In the genomic region with DNA sequence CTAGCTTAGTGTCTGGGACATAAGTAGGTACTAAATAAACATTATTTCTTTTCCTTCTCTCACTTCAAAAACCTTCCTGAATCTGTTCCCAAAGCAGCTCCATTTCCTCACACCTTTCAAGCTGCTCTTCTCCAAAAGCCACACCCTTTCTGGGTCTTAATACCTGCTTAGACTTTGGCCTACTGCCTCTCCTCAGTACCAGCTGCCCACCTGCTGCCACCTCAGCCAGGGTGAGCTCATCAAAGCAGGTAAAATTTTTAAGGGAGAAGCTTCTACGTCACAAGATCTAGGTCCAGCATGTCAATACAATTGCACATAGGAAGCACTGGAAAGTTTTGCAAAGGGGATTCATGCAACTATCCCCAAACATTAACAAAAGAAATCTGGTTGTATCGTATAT, we compare ENCODE assay signal across 19 cellular contexts.
DNase-seq lines count a peak whose midpoint lies in the region; ATAC-seq and TF ChIP-seq lines count a peak whose summit lies in the region.
"Had no signal": no experiment of that assay in that cellular context is flagged by ENCODE, and none has a peak within 500 bp of the region (broad histone marks: within the 10 kb centered on the region; RNA-seq: fewer than 3 reads in every experiment).

No MANE protein-coding gene starts in this region.

- no peak overlapping the region for H2BK120ac ChIP-seq in H9 (ENCODE audit: low read depth, low read length, poor library complexity, severe bottlenecking)

- no peaks in the 10 kb centered on the region for H3K9me3 ChIP-seq in H9 (ENCODE audit: control insufficient read depth, low read depth, low read length)
- H3K9me3 ChIP-seq in mucosa of descending colon: no peaks in the 10 kb centered on the region
- H3K9me3 ChIP-seq in thyroid gland: no peaks in the 10 kb centered on the region
- H3K9me3 ChIP-seq: A549, BE2C, SJSA1 had no signal

- no peak overlapping the region for H3T11ph ChIP-seq in H9 (ENCODE audit: low read length)

- no peak overlapping the region for H2BK15ac ChIP-seq in H9 (ENCODE audit: low read depth, low read length)

- peaks cover 5% of the 10 kb centered on the region; the same call in 1 of the 2 replicates for H3K4me1 ChIP-seq in H9 (ENCODE audit: insufficient read depth, low read length)
- peaks cover 63% of the 10 kb centered on the region for H3K4me1 ChIP-seq in mucosa of descending colon (ENCODE audit: low read depth)
- H3K4me1 ChIP-seq in thyroid gland: peaks cover 13 to 38% of the 10 kb centered on the region in 2 donors
- H3K4me1 ChIP-seq: BE2C, SJSA1 had no signal

- no peak overlapping the region for H2AK5ac ChIP-seq in H9 (ENCODE audit: insufficient read length, low read length)

- H3K27me3 Mint-ChIP-seq in H9 (ENCODE audit: low read depth): no peaks in the 10 kb centered on the region

- H3K36me3 Mint-ChIP-seq in H9 (ENCODE audit: insufficient read depth in 1 of 3, low read depth in 3 of 3): 0 out of 7 replicates have a peak, but pooled peaks cover 0 to under 1% (median 0%) of the 10 kb centered on the region in 3 experiments

- no peak for TF ChIP-seq POLR2A in thyroid gland (IDR thresholded peaks at IDR 0.05)

- no peak overlapping the region for H2AFZ ChIP-seq in H9 (ENCODE audit: low read length)

- no peaks in the 10 kb centered on the region for H3K9me3 Mint-ChIP-seq in H9

- intact Hi-C loops in mucosa of descending colon (cut with DNase I, micrococcal nuclease): no loop called here
- intact Hi-C loops in thyroid gland (cut with DNase I): no loop called here

- no peak for TF ChIP-seq CTCF in H9 (conservative IDR thresholded peaks at IDR 0.05)
- TF ChIP-seq CTCF in mucosa of descending colon (IDR thresholded peaks at IDR 0.05): no peak
- no peak for TF ChIP-seq CTCF in thyroid gland (IDR thresholded peaks at IDR 0.05)

- no peak overlapping the region for H3K56ac ChIP-seq in H9 (ENCODE audit: insufficient read length, low read depth, low read length)

- peak overlapping the region in 2 of 3 experiments; percentile 52 to 64; a peak in 3 of 7 replicates for H3K27ac Mint-ChIP-seq in H9

- peaks cover 25 to 26% of the 10 kb centered on the region in 2 experiments for H3K4me1 Mint-ChIP-seq in H9

- H3K4ac ChIP-seq in H9 (ENCODE audit: low read depth, low read length): no peak overlapping the region

- H3K4me3 Mint-ChIP-seq in H9: no peak overlapping the region

- no peak overlapping the region for H4K8ac ChIP-seq in H9 (replicated peaks; ENCODE audit: insufficient read length, low read depth, low read length)

- no peak overlapping the region for H3K14ac ChIP-seq in H9 (ENCODE audit: insufficient read depth, low read length)

- ATAC-seq in esophagus mucosa: peak; percentile 38
- peak; percentile 35 for ATAC-seq in mucosa of descending colon
- ATAC-seq: A549, Right ventricle myocardium inferior had no signal

- H3K27me3 ChIP-seq in H9 (ENCODE audit: insufficient read depth, low read length) (no peaks in the 10 kb centered on the region), thyroid gland (no peaks in the 10 kb centered on the region)
- H3K27me3 ChIP-seq: BE2C, SJSA1 had no signal

- no peak overlapping the region for H3K9ac ChIP-seq in H9 (ENCODE audit: extremely low read depth, insufficient read length, low read length)

- H2BK20ac ChIP-seq in H9 (ENCODE audit: low read depth, low read length, poor library complexity, severe bottlenecking): no peak overlapping the region

- H3K79me2 ChIP-seq in H9 (ENCODE audit: insufficient read depth, low read length): no peaks in the 10 kb centered on the region

- H3K79me1 ChIP-seq in H9 (ENCODE audit: insufficient read depth, low read depth, low read length, poor library complexity, severe bottlenecking): no peaks in the 10 kb centered on the region

- H3K18ac ChIP-seq in H9 (ENCODE audit: insufficient read length, low read depth, low read length): no peak overlapping the region

- H3K23ac ChIP-seq in H9 (ENCODE audit: insufficient read length, low read depth, low read length): no peak overlapping the region

- H3K36me3 ChIP-seq in mucosa of descending colon (ENCODE audit: low read depth): no peaks in the 10 kb centered on the region
- H3K36me3 ChIP-seq in thyroid gland: no peaks in the 10 kb centered on the region
- H3K36me3 ChIP-seq: BE2C, SJSA1 had no signal

- no peak overlapping the region for H2BK5ac ChIP-seq in H9 (ENCODE audit: insufficient read length, low read length)

- no peak overlapping the region for H4K91ac ChIP-seq in H9 (ENCODE audit: insufficient read length, low read depth, low read length)

- no peak overlapping the region for H3K4me2 ChIP-seq in H9 (ENCODE audit: insufficient read depth, insufficient read length, low read length)
- H3K4me2 ChIP-seq: A549 had no signal

- H4K20me1 ChIP-seq in H9 (ENCODE audit: control insufficient read depth, insufficient read depth, insufficient read length): no peaks in the 10 kb centered on the region

- no peak overlapping the region for H2BK12ac ChIP-seq in H9 (ENCODE audit: insufficient read length, low read depth, low read length)

- H3K23me2 ChIP-seq in H9 (ENCODE audit: insufficient read length, low read depth, low read length, poor library complexity, severe bottlenecking): no peaks in the 10 kb centered on the region

- H3K4me3 ChIP-seq in mucosa of descending colon (no peak overlapping the region), thyroid gland (replicated peaks in 1 of 3) (no peak overlapping the region)
- H3K4me3 ChIP-seq: A549, SJSA1 had no signal

- DNase-seq in H9 (no peak), mucosa of descending colon (peak in 1 of 3 donors; percentile 43), thyroid gland (no peak), globus pallidus (ENCODE audit: low spot score) (no peak), hippocampal formation (lab: John Stamatoyannopoulos, UW) (no peak), T-helper 2 cell (no peak)
- DNase-seq: BE2C, DMS79, Karpas-422, NCI-H1417, NCI-H187, NCI-H2107, NCI-H2227 treated with DMSO at 0.1 percent for 48 hours, NCI-H524, OCI-M1 had no signal

- H3K27ac ChIP-seq in H9 (ENCODE audit: insufficient read length, low read depth, low read length) (no peak overlapping the region), thyroid gland (peak overlapping the region in 2 of 3 donors; percentile 1 to 37)
- H3K27ac ChIP-seq: A549, SJSA1 had no signal

- no CpG with 5 or more reads among the region's 2 CpGs for WGBS in H9 (ENCODE audit: extremely low coverage, insufficient read length, low lambda C conversion rate)
- 88% methylated on average over 2 of the region's 2 CpGs for WGBS in thyroid gland, 2 donors

- no peak overlapping the region for H4K5ac ChIP-seq in H9 (ENCODE audit: insufficient read length, low read depth, low read length)
